In the genomic region with DNA sequence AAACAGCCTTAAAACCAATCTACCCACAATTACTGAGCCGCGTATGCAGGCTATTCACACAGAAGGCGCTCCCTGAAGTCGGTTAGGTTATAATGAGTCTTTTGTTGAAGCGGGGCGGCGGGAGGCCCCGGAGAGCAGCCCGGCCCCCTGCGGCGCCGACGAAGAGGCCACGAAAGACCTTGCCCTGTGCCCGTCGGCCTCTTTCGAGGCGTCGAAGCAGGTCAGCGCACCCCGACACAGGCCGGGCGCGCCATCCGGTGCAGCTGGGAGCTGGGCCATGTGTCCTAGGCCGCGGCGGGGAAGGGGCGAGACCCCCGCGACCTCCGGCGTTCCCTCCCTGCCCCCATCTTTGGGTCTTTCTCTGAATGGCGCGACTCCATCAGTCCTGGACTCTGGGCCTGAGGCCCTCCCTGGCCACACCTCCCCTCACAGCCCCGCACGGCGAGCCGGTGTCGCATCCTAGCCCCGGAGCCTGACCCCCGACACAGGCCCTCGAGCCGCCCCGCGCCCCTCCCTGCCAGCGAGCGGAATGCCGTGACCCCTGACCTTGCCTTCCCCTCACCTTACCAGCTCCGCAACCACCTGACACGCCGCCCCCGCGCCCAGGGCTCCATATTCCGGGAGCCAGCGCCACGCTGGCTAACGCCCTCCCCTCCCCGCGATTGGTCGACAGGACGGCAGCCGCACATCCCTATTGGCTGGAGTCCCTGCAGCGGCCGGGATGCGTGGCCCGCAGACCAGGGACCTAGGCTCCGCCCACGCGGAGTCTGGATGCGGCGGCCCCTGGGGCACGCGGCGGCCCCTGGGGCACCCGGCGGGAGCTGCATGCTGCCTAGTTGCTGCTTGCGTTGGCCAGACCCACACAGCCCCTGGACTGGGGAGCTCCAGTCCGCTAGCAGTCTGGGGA, we compare ENCODE assay signal across 8 cellular contexts. TPM values are rescaled to one million over a fixed set of nuclear protein-coding genes. Genes with fewer than 3 reads are reported as not detected.
DNase-seq lines count a peak whose midpoint lies in the region; ATAC-seq, FAIRE-seq and TF ChIP-seq lines count a peak whose summit lies in the region.

SLC11A2 (minus strand) TSS at position 637 of the 907 bp plus-strand sequence. CDS start 15,656 bp downstream, outside the sequence.

- H3K79me2 ChIP-seq in OCI-LY3 (ENCODE audit: low read length), result peaks cover 52% of the 10 kb centered on the region
- peaks cover 48% of the 10 kb centered on the region for H3K79me2 ChIP-seq in endothelial cell of umbilical vein (ENCODE audit: control insufficient read depth, insufficient read depth, low read length)

- no peaks in the 10 kb centered on the region for H3K9me1 ChIP-seq in endothelial cell of umbilical vein (replicated peaks; ENCODE audit: control insufficient read depth, extremely low read depth, insufficient read depth, low read length)

- CTCF ChIA-PET in endothelial cell of umbilical vein (lab: Charles Lee), result interaction anchor here (0.9 to 3.4 kb wide), 9 partner anchors 9 to 315 kb away, joined by 3 to 16 read pairs (median 5); partner anchors contain the start of gene ATF1

- DNase-seq in D721Med (ENCODE audit: insufficient read length, low spot score), result peak; percentile 93
- peak; percentile 91 for DNase-seq in HuH-7.5 (ENCODE audit: low spot score)
- DNase-seq in activated CD8-positive, alpha-beta memory T cell treated with anti-CD3 and anti-CD28 coated beads, Interleukin-2, amount 50 U/mL, for 48 hours, result peak; percentile 96
- peak; percentile 95 for DNase-seq in endothelial cell of umbilical vein (ENCODE audit: low read depth, low spot score)
- peak; percentile 98 for DNase-seq in midbrain (lab: John Stamatoyannopoulos, UW)
- DNase-seq in stimulated activated CD8-positive, alpha-beta memory T cell treated with anti-CD3 and anti-CD28 coated beads, Interleukin-15, amount 100 ng/mL, for 48 hours (ENCODE audit: low read depth in 2 of 2), result peak; percentile 93 to 94

- no TSS peak for BruUV-seq in endothelial cell of umbilical vein (replicated peaks; lab: Mats Ljungman, UMichigan)

- TF ChIP-seq CTCF in D721Med (IDR thresholded peaks at IDR 0.05; ENCODE audit: insufficient read depth, missing control alignments), result no peak
- TF ChIP-seq CTCF in OCI-LY3 (IDR thresholded peaks at IDR 0.05; ENCODE audit: low read depth, low read length), result no peak
- TF ChIP-seq CTCF in endothelial cell of umbilical vein (IDR thresholded peaks at IDR 0.05; ENCODE audit: extremely low read depth in 1 of 2, insufficient read depth in 1 of 2, low read depth in 1 of 2, low read length in 2 of 2), result peak in 1 of 2 donors; percentile 31

- H3K9ac ChIP-seq in OCI-LY3 (ENCODE audit: low read length), result peak within 1 kb of the TSS; percentile 79
- H3K9ac ChIP-seq in endothelial cell of umbilical vein (replicated peaks; ENCODE audit: extremely low read depth, insufficient read depth, low read length), result peak within 1 kb of the TSS; percentile 93

- POLR2A ChIA-PET in endothelial cell of umbilical vein (lab: Charles Lee), result interaction anchor here (0.7 to 1.7 kb wide), 2 partner anchors 58 to 285 kb away, joined by 3 to 4 read pairs; partner anchors contain the start of gene CSRNP2

- no peaks in the 10 kb centered on the region for H3K9me3 ChIP-seq in OCI-LY3 (ENCODE audit: insufficient read depth, low read length)
- no peaks in the 10 kb centered on the region for H3K9me3 ChIP-seq in endothelial cell of umbilical vein (replicated peaks; ENCODE audit: control insufficient read depth, insufficient read depth, low read length)

- H3K4me3 ChIP-seq in OCI-LY3 (ENCODE audit: low read length), result peak within 1 kb of the TSS; percentile 89
- H3K4me3 ChIP-seq in endothelial cell of umbilical vein (replicated peaks in 1 of 3; ENCODE audit: insufficient read depth in 1 of 3, low read depth in 1 of 3, low read length in 3 of 3), result peak within 1 kb of the TSS; percentile 64 to 79 (median 78)

- peaks cover 4% of the 10 kb centered on the region for H3K36me3 ChIP-seq in OCI-LY3 (replicated peaks; ENCODE audit: low read depth, low read length)
- H3K36me3 ChIP-seq in endothelial cell of umbilical vein (ENCODE audit: control insufficient read depth in 2 of 2, extremely low read depth in 1 of 2, insufficient read depth in 2 of 2, low read length in 2 of 2), result no peaks in the 10 kb centered on the region

- H2AFZ ChIP-seq in OCI-LY3 (ENCODE audit: low read depth, low read length), result peak within 1 kb of the TSS; percentile 50
- peak within 1 kb of the TSS; percentile 90 for H2AFZ ChIP-seq in endothelial cell of umbilical vein (ENCODE audit: low read depth, low read length)

- ATAC-seq in GM21526 (IDR thresholded peaks at IDR 0.05; ENCODE audit: low FRiP score, unreplicated experiment), result peak; percentile 86

- intact Hi-C loops in endothelial cell of umbilical vein (cut with micrococcal nuclease), result loop anchor here (1.0 to 5.0 kb wide), 5 partner anchors 22 to 262 kb away; partner anchors contain the start of genes ATF1 and LETMD1

- H4K20me1 ChIP-seq in OCI-LY3 (ENCODE audit: insufficient read depth, low read length), result peaks cover 5% of the 10 kb centered on the region
- H4K20me1 ChIP-seq in endothelial cell of umbilical vein (replicated peaks; ENCODE audit: control insufficient read depth, extremely low read depth, insufficient read depth, low read length), result no peaks in the 10 kb centered on the region

- TF ChIP-seq POLR2A in endothelial cell of umbilical vein (IDR thresholded peaks at IDR 0.05; ENCODE audit: low read depth, low read length), result peak; percentile 73

- peak within 1 kb of the TSS; percentile 83 for H3K4me2 ChIP-seq in OCI-LY3 (ENCODE audit: low read length)
- H3K4me2 ChIP-seq in endothelial cell of umbilical vein (ENCODE audit: insufficient read depth, low read length), result peak within 1 kb of the TSS; percentile 100

- FAIRE-seq in D721Med (lab: Jason Lieb, UNC), result no peak
- peak; percentile 86 for FAIRE-seq in endothelial cell of umbilical vein (lab: Jason Lieb, UNC)

- dilution Hi-C loops in endothelial cell of umbilical vein (cut with MboI; ENCODE audit: extremely low pct_ligation_motif_present, low sequenced_read_pairs), result no loop called here

- peaks cover 46% of the 10 kb centered on the region for H3K4me1 ChIP-seq in OCI-LY3 (ENCODE audit: low read length)
- peaks cover 17% of the 10 kb centered on the region for H3K4me1 ChIP-seq in endothelial cell of umbilical vein (ENCODE audit: control insufficient read depth, extremely low read depth, insufficient read depth, low read length)

- H3K27me3 ChIP-seq in OCI-LY3 (ENCODE audit: low read depth, low read length), result peaks cover 4% of the 10 kb centered on the region; the same call in 1 of the 2 replicates
- H3K27me3 ChIP-seq in endothelial cell of umbilical vein (ENCODE audit: control insufficient read depth in 2 of 2, insufficient read depth in 2 of 2, low read length in 2 of 2), result peaks cover 5 to 7% of the 10 kb centered on the region in 2 experiments

- peak within 1 kb of the TSS; percentile 78 for H3K27ac ChIP-seq in OCI-LY3 (ENCODE audit: low read length)
- peak within 1 kb of the TSS; percentile 90 for H3K27ac ChIP-seq in endothelial cell of umbilical vein (ENCODE audit: insufficient read depth, low read depth, low read length)

TF ChIP-seq in endothelial cell of umbilical vein, 7 proteins besides CTCF, POLR2A, EP300 and RAD21:
- no peak for TF ChIP-seq JUN (IDR thresholded peaks at IDR 0.05; ENCODE audit: borderline replicate concordance, insufficient read depth, insufficient read length, low read depth)
- peak; percentile 23 for TF ChIP-seq MAX (IDR thresholded peaks at IDR 0.05; ENCODE audit: insufficient read depth, insufficient read length)
- no peak for TF ChIP-seq GATA2 (IDR thresholded peaks at IDR 0.05; ENCODE audit: insufficient read depth, insufficient read length, low read depth, low read length)
- peak; percentile 29 for TF ChIP-seq POLR2AphosphoS5 (IDR thresholded peaks at IDR 0.05; ENCODE audit: insufficient read depth, low read depth, low read length)
- TF ChIP-seq FOS (IDR thresholded peaks at IDR 0.05; ENCODE audit: borderline replicate concordance, insufficient read depth, low read length), result no peak
- no peak for TF ChIP-seq EZH2 (IDR thresholded peaks at IDR 0.05; ENCODE audit: borderline replicate concordance, low read depth, low read length, severe bottlenecking)
- no peak for TF ChIP-seq MYC (IDR thresholded peaks at IDR 0.05; ENCODE audit: low read depth, low read length)

RNA-seq across cellular contexts. Expression of gene SLC11A2, which starts in this region (rescaled TPM):
- 41.1 and 56.4 TPM in 2 replicates for total RNA-seq in endothelial cell of umbilical vein
- 42.3 and 47.5 TPM in 2 replicates for polyA plus RNA-seq in endothelial cell of umbilical vein
- 19.8 and 21.3 TPM in 2 replicates for polyA plus RNA-seq in endothelial cell of umbilical vein (2011; cell fraction: cytosol; rRNA removed)
- polyA plus RNA-seq in endothelial cell of umbilical vein (2011; cell fraction: nucleus; rRNA removed), result 92.9 and 102 TPM in 2 replicates
- 37.9 and 41.6 TPM in 2 replicates for polyA plus RNA-seq in endothelial cell of umbilical vein (2012)
- polyA minus RNA-seq in endothelial cell of umbilical vein, result 152 and 194 TPM in 2 replicates
- 35.7 TPM for polyA minus RNA-seq in endothelial cell of umbilical vein (2011; cell fraction: cytosol; rRNA and poly(A)+ RNA removed)
- polyA minus RNA-seq in endothelial cell of umbilical vein (2011; cell fraction: nucleus; rRNA and poly(A)+ RNA removed), result 56.1 and 72.3 TPM in 2 replicates

Comparison
In these comparisons a context has a peak if more than half of its experiments do, and no peak if none do; other contexts are left out.
1. Peak in every context shown above with its lines: DNase-seq, ATAC-seq, H3K4me3 ChIP-seq and H3K27ac ChIP-seq.